In the genomic region with DNA sequence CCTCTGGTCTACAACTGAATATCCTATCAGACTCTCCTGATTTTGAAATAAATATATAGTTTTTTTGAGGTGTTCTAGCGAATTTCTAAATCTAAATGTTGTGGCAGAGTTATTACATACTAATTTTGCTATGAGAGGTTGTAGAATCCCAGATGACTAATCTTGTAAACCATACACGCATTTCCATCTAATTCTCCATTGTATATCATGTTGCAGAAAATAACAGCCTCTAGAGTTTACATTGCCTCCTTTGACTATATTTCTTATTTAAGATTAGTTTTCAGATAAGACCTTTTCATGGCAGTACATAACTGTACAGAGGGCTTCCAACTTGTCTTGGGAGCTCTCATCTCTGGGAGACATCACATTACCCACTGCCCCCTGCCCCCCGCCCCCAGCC, we compare ENCODE assay signal across 25 cellular contexts. TPM values are rescaled to one million over a fixed set of nuclear protein-coding genes. Genes with fewer than 3 reads are reported as not detected.
A peak's percentile ranks its signal among the peaks of the same experiment; 100 is the strongest.
DNase-seq lines count a peak whose midpoint lies in the region; ATAC-seq and TF ChIP-seq lines count a peak whose summit lies in the region.
"Had no signal": no experiment of that assay in that cellular context is flagged by ENCODE, and none has a peak within 500 bp of the region (broad histone marks: within the 10 kb centered on the region; RNA-seq: fewer than 3 reads in every experiment).

No MANE protein-coding gene starts in this region.

- TF ChIP-seq CTCF in HFFc6 (IDR thresholded peaks at IDR 0.05) = no peak
- no peak for TF ChIP-seq CTCF in SK-N-SH (IDR thresholded peaks at IDR 0.05)
- TF ChIP-seq CTCF in right lobe of liver (IDR thresholded peaks at IDR 0.05) = no peak

- intact Hi-C loops in right lobe of liver (cut with DNase I) = no loop called here

- H3K36me3 ChIP-seq in SK-N-SH (replicated peaks in 1 of 2; ENCODE audit: control insufficient read depth in 1 of 2, insufficient read depth in 2 of 2, low read length in 1 of 2) (no peaks in the 10 kb centered on the region), right lobe of liver (no peaks in the 10 kb centered on the region)
- H3K36me3 ChIP-seq: breast epithelium, pancreas, sigmoid colon, thoracic aorta had no signal

- no peaks in the 10 kb centered on the region for H3K9me2 ChIP-seq in SK-N-SH

- H3K4me1 ChIP-seq in SK-N-SH (ENCODE audit: control insufficient read depth in 1 of 2, insufficient read depth in 2 of 2, low read depth in 1 of 2, low read length in 1 of 2) = peaks cover 7 to 21% of the 10 kb centered on the region in 2 experiments; a peak in 3 of 4 replicates
- H3K4me1 ChIP-seq in right lobe of liver = peaks cover 0 to 7% (median 0%) of the 10 kb centered on the region in 4 donors

- H3K27ac ChIP-seq in SK-N-SH (ENCODE audit: low read depth in 2 of 2, low read length in 1 of 2) = peak overlapping the region in 1 of 2 experiments; percentile 49; a peak in 2 of 4 replicates
- H3K27ac ChIP-seq in right lobe of liver = no peak overlapping the region
- H3K27ac ChIP-seq: breast epithelium, heart left ventricle, pancreas, sigmoid colon, thoracic aorta, VCaP had no signal

- peaks cover 9% of the 10 kb centered on the region for H3K36me3 Mint-ChIP-seq in HFFc6 (ENCODE audit: low read depth)
- peaks cover 0 to 18% (median 3%) of the 10 kb centered on the region in 3 donors for H3K36me3 Mint-ChIP-seq in naive thymus-derived CD8-positive, alpha-beta T cell

- H3K9ac ChIP-seq in SK-N-SH = no peak overlapping the region

- peaks cover 13% of the 10 kb centered on the region for H3F3A ChIP-seq in SK-N-SH (replicated peaks; ENCODE audit: insufficient read depth)

- no peaks in the 10 kb centered on the region for H3K9me3 ChIP-seq in SK-N-SH
- no peaks in the 10 kb centered on the region for H3K9me3 ChIP-seq in right lobe of liver
- H3K9me3 ChIP-seq: breast epithelium, heart left ventricle, MG63, pancreas, sigmoid colon, thoracic aorta had no signal

- 72% methylated on average over 3 of the region's 3 CpGs for WGBS in SK-N-SH (ENCODE audit: low lambda C conversion rate)
- WGBS in right lobe of liver (ENCODE audit: insufficient coverage, low coverage, low lambda C conversion rate, missing lambda C conversion rate) = 96% methylated on average over 3 of the region's 3 CpGs

- no peaks in the 10 kb centered on the region for H3K9me3 Mint-ChIP-seq in HFFc6
- H3K9me3 Mint-ChIP-seq in naive thymus-derived CD8-positive, alpha-beta T cell = no peaks in the 10 kb centered on the region
- H3K9me3 Mint-ChIP-seq: activated naive CD8-positive, alpha-beta T cell treated with anti-CD3 and anti-CD28 coated beads, Interleukin-2, amount 50 U/mL, for 24 hours; dendritic cell treated with granulocyte-macrophage colony-stimulating factor and Interleukin-4, amounts not matched to agents 40 ng/mL and 50 ng/mL, for 4 days; GM23338; T-helper 2 cell treated with Interferon-gamma antibody and Interleukin-4, amounts not matched to agents 5 μg/mL and 100 μg/mL, for 36 hours had no signal

- no peak for TF ChIP-seq POLR2A in right lobe of liver (IDR thresholded peaks at IDR 0.05)

- TF ChIP-seq EP300 in SK-N-SH (IDR thresholded peaks at IDR 0.05; ENCODE audit: borderline replicate concordance in 1 of 2, low read depth in 1 of 2, low read length in 1 of 2) = no peak

- CTCF ChIA-PET in SK-N-SH (lab: Yijun Ruan, JAX) = interaction anchor here (1.2 kb wide), 1 partner anchor 29 kb away, joined by 3 read pairs; no protein-coding TSS in a partner anchor

- no peak overlapping the region for H3K4me3 ChIP-seq in SK-N-SH (ENCODE audit: low read depth in 2 of 2, low read length in 1 of 2)
- no peak overlapping the region for H3K4me3 ChIP-seq in right lobe of liver
- H3K4me3 ChIP-seq: breast epithelium, GM23338, heart left ventricle, MG63, pancreas, sigmoid colon, thoracic aorta had no signal

- H3K4me3 Mint-ChIP-seq in HFFc6 = peak overlapping the region; percentile 68
- no peak overlapping the region for H3K4me3 Mint-ChIP-seq in naive thymus-derived CD8-positive, alpha-beta T cell
- H3K4me3 Mint-ChIP-seq: activated naive CD8-positive, alpha-beta T cell treated with anti-CD3 and anti-CD28 coated beads, Interleukin-2, amount 50 U/mL, for 24 hours; dendritic cell treated with granulocyte-macrophage colony-stimulating factor and Interleukin-4, amounts not matched to agents 40 ng/mL and 50 ng/mL, for 4 days; GM23338; T-helper 2 cell treated with Interferon-gamma antibody and Interleukin-4, amounts not matched to agents 5 μg/mL and 100 μg/mL, for 36 hours had no signal

- TF ChIP-seq RAD21 in SK-N-SH (IDR thresholded peaks at IDR 0.05; ENCODE audit: low read length) = no peak

- peaks cover 55% of the 10 kb centered on the region for H4K20me1 ChIP-seq in SK-N-SH (ENCODE audit: insufficient read depth)

- POLR2A ChIA-PET in SK-N-SH (lab: Yijun Ruan, JAX) = no interaction called here
- POLR2A ChIA-PET in naive thymus-derived CD8-positive, alpha-beta T cell (lab: Charles Lee) = no interaction called here

- DNase-seq in HFFc6 = peak; percentile 42
- DNase-seq in SK-N-SH = no peak
- DNase-seq in fibroblast of peridontal ligament (ENCODE audit: extremely low read depth) = peak; percentile 69
- DNase-seq in naive thymus-derived CD8-positive, alpha-beta T cell = no peak
- DNase-seq in stimulated activated CD4-positive, alpha-beta T cell treated with anti-CD3 and anti-CD28 coated beads, Interleukin-4, amount 100 ng/mL, for 24 hours = no peak
- DNase-seq in right lobe of liver = no peak
- DNase-seq: activated effector memory CD4-positive, alpha-beta T cell treated with anti-CD3 and anti-CD28 coated beads, Interleukin-2, amount 50 U/mL, for 16 hours; activated naive CD8-positive, alpha-beta T cell treated with anti-CD3 and anti-CD28 coated beads, Interleukin-2, amount 50 U/mL, for 24 hours; DMS53; heart left ventricle; MG63; naive B cell; NCI-H146; NCI-H524; NK-92 treated with Interleukin-12 subunit alpha and Interleukin-12 subunit beta, amount 100 ng/mL, for 24 hours; pancreas; sigmoid colon; stimulated activated naive CD4-positive, alpha-beta T cell had no signal

- H2AFZ ChIP-seq in SK-N-SH (ENCODE audit: low read depth) = no peak overlapping the region
- H2AFZ ChIP-seq: GM23338 had no signal

- peaks cover 59% of the 10 kb centered on the region for H3K4me1 Mint-ChIP-seq in HFFc6 (ENCODE audit: low read depth)
- H3K4me1 Mint-ChIP-seq in naive thymus-derived CD8-positive, alpha-beta T cell = peaks cover 34 to 85% (median 71%) of the 10 kb centered on the region in 4 donors

- ATAC-seq in GM21737 (IDR thresholded peaks at IDR 0.05; ENCODE audit: unreplicated experiment) (no peak), right lobe of liver (no peak)
- no peak for ATAC-seq in naive thymus-derived CD8-positive, alpha-beta T cell
- ATAC-seq: activated naive CD8-positive, alpha-beta T cell treated with anti-CD3 and anti-CD28 coated beads, Interleukin-2, amount 50 U/mL, for 24 hours; GM23338; heart left ventricle; pancreas had no signal

- no peaks in the 10 kb centered on the region for H3K27me3 ChIP-seq in SK-N-SH (ENCODE audit: insufficient read depth)
- H3K27me3 ChIP-seq in right lobe of liver = no peaks in the 10 kb centered on the region
- H3K27me3 ChIP-seq: breast epithelium, heart left ventricle, MG63, pancreas, sigmoid colon had no signal

- peaks cover 98% of the 10 kb centered on the region for H3K79me2 ChIP-seq in SK-N-SH (ENCODE audit: insufficient read depth)

- peak overlapping the region; percentile 27; the same call in 1 of the 2 replicates for H3K4me2 ChIP-seq in SK-N-SH
- H3K4me2 ChIP-seq: GM23338 had no signal

- peak overlapping the region; percentile 90 for H3K27ac Mint-ChIP-seq in HFFc6
- H3K27ac Mint-ChIP-seq in naive thymus-derived CD8-positive, alpha-beta T cell = peak overlapping the region in 1 of 10 donors; percentile 33
- H3K27ac Mint-ChIP-seq: activated naive CD8-positive, alpha-beta T cell treated with anti-CD3 and anti-CD28 coated beads, Interleukin-2, amount 50 U/mL, for 24 hours; GM23338; T-helper 2 cell treated with Interferon-gamma antibody and Interleukin-4, amounts not matched to agents 5 μg/mL and 100 μg/mL, for 36 hours had no signal

- no peaks in the 10 kb centered on the region for H3K27me3 Mint-ChIP-seq in HFFc6 (ENCODE audit: insufficient read depth)
- H3K27me3 Mint-ChIP-seq in naive thymus-derived CD8-positive, alpha-beta T cell = no peaks in the 10 kb centered on the region
- H3K27me3 Mint-ChIP-seq: activated naive CD8-positive, alpha-beta T cell treated with anti-CD3 and anti-CD28 coated beads, Interleukin-2, amount 50 U/mL, for 24 hours; dendritic cell treated with granulocyte-macrophage colony-stimulating factor and Interleukin-4, amounts not matched to agents 40 ng/mL and 50 ng/mL, for 4 days; naive B cell had no signal

TF ChIP-seq in SK-N-SH, 30 proteins besides CTCF, POLR2A, EP300 and RAD21:
- TF ChIP-seq, protein P1, sequence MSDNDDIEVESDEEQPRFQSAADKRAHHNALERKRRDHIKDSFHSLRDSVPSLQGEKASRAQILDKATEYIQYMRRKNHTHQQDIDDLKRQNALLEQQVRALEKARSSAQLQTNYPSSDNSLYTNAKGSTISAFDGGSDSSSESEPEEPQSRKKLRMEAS (IDR thresholded peaks at IDR 0.05; ENCODE audit: low read depth) = no peak
- no peak for TF ChIP-seq GATA2 (CRISPR knock-in tag; IDR thresholded peaks at IDR 0.05)
- no peak for TF ChIP-seq MXI1 (IDR thresholded peaks at IDR 0.05; ENCODE audit: low read depth, low read length)
- TF ChIP-seq NRF1 (IDR thresholded peaks at IDR 0.05; ENCODE audit: low read depth, low read length) = no peak
- TF ChIP-seq, protein P2, sequence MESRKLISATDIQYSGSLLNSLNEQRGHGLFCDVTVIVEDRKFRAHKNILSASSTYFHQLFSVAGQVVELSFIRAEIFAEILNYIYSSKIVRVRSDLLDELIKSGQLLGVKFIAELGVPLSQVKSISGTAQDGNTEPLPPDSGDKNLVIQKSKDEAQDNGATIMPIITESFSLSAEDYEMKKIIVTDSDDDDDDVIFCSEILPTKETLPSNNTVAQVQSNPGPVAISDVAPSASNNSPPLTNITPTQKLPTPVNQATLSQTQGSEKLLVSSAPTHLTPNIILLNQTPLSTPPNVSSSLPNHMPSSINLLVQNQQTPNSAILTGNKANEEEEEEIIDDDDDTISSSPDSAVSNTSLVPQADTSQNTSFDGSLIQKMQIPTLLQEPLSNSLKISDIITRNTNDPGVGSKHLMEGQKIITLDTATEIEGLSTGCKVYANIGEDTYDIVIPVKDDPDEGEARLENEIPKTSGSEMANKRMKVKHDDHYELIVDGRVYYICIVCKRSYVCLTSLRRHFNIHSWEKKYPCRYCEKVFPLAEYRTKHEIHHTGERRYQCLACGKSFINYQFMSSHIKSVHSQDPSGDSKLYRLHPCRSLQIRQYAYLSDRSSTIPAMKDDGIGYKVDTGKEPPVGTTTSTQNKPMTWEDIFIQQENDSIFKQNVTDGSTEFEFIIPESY (IDR thresholded peaks at IDR 0.05; ENCODE audit: borderline replicate concordance, low read depth) = no peak
TF ChIP-seq in SK-N-SH: peak in this region for 0.

RNA-seq across cellular contexts. Expression of a gene that starts 22.9 kb away (rescaled TPM):
- 10 to 100 TPM; 37.8 to 46.5 (median 45.2) TPM for total RNA-seq in HFFc6 (2021; fragmentation: NEBNext Ultra II Directional; extraction: Animal tissue kit (Norgen Biotek cat#: 25700))
- 23.6 and 25.2 TPM in 2 replicates for polyA plus RNA-seq in SK-N-SH (2012; rRNA removed)
- 26.2 and 27.0 TPM in 2 replicates for polyA plus RNA-seq in SK-N-SH (2012; cell fraction: cytosol; rRNA removed)
- polyA plus RNA-seq in SK-N-SH (2012; cell fraction: nucleus; rRNA removed) = 25.5 and 40.8 TPM in 2 replicates
- total RNA-seq in naive thymus-derived CD8-positive, alpha-beta T cell = 10 to 100 TPM; 53.8 to 56.7 TPM
- 10 to 100 TPM; 29.1 to 31.9 (median 29.4) TPM for polyA plus RNA-seq in naive thymus-derived CD8-positive, alpha-beta T cell
- 10 to 100 TPM in 5 of 6 experiments, 1 to 10 TPM in 1; 9.5 to 14.9 (median 12.6) TPM for total RNA-seq in right lobe of liver

Comparison
In these comparisons a context has a peak if more than half of its experiments do, and no peak if none do; other contexts are left out.
1. DNase-seq: peak in HFFc6 (single experiment) and fibroblast of peridontal ligament (single experiment); none in SK-N-SH (single experiment), naive thymus-derived CD8-positive, alpha-beta T cell (0 of 10), stimulated activated CD4-positive, alpha-beta T cell treated with anti-CD3 and anti-CD28 coated beads, Interleukin-4, amount 100 ng/mL, for 24 hours (single experiment) and right lobe of liver (0 of 3).